18 cellular contexts compared by ENCODE assay signal in the genomic region with DNA sequence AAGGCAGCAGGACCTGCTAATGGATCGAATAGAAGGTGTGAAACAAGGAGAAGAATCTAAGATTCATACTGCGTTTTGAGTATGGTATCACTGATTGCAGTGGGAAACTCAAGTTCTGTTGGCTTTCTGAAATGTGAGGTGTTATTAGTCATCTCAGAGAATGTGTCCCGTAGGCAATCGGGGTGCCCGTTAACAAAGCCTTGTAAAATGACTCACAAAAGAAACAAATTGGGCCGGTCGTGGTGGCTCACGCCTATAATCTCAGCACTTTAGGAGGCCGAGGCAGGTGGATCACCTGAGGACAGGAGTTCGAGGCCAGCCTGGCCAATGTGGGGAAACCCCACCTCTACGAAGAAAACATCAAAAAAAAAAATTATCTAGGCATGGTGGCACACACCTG.
"Had no signal": no experiment of that assay in that cellular context is flagged by ENCODE, and none has a peak within 500 bp of the region (broad histone marks: within the 10 kb centered on the region; RNA-seq: fewer than 3 reads in every experiment).

No MANE protein-coding gene starts in this region.

- ATAC-seq: activated T-cell treated with anti-CD3 and anti-CD28 coated beads, Interleukin-2, amount 50 U/mL, for 72 hours; left cardiac atrium; natural killer cell; SK-N-SH treated with all-trans-retinoic acid at 6 μM for 48 hours; stimulated activated memory B cell treated with anti-CD40 and anti-IgM and Interleukin-4, amounts not matched to agents 10 μg/mL and 1 μg/mL and 100 μg/mL, for 72 hours had no signal

- H3K4me3 ChIP-seq: coronary artery, right lobe of liver had no signal

- DNase-seq: activated CD4-positive, alpha-beta T cell treated with anti-CD3 and anti-CD28 coated beads, Interleukin-2, amount 10 ng/mL, durations not matched to agents 24 days and 14 days; activated CD4-positive, CD25-positive, alpha-beta regulatory T cell; activated T-cell treated with anti-CD3 and anti-CD28 coated beads, Interleukin-2, amount 50 U/mL, for 72 hours; central memory CD4-positive, alpha-beta T cell; left cardiac atrium; mesendoderm; natural killer cell; right lobe of liver; small intestine; stimulated activated CD4-positive, alpha-beta T cell treated with anti-CD3 and anti-CD28 coated beads, Interleukin-15, amount 100 ng/mL, for 24 hours; stimulated activated CD4-positive, alpha-beta T cell treated with anti-CD3 and anti-CD28 coated beads, Interleukin-4, amount 100 ng/mL, for 1 hour; T-helper 9 cell had no signal

- H3K4me3 Mint-ChIP-seq: activated CD4-positive, alpha-beta T cell treated with anti-CD3 and anti-CD28 coated beads, Interleukin-2, amount 10 ng/mL, durations not matched to agents 24 days and 14 days; activated naive CD8-positive, alpha-beta T cell; activated T-cell treated with anti-CD3 and anti-CD28 coated beads, Interleukin-2, amount 50 U/mL, for 72 hours; natural killer cell; stimulated activated memory B cell treated with anti-CD40 and anti-IgM and Interleukin-4, amounts not matched to agents 10 μg/mL and 1 μg/mL and 100 μg/mL, for 72 hours had no signal

- H3K27ac ChIP-seq: coronary artery, neutrophil, parathyroid adenoma had no signal

- H3K9me3 Mint-ChIP-seq: activated CD4-positive, alpha-beta T cell treated with anti-CD3 and anti-CD28 coated beads, Interleukin-2, amount 10 ng/mL, durations not matched to agents 24 days and 14 days; activated T-cell treated with anti-CD3 and anti-CD28 coated beads, Interleukin-2, amount 50 U/mL, for 72 hours; natural killer cell; stimulated activated memory B cell treated with anti-CD40 and anti-IgM and Interleukin-4, amounts not matched to agents 10 μg/mL and 1 μg/mL and 100 μg/mL, for 72 hours had no signal

- H3K4me1 ChIP-seq: parathyroid adenoma, right lobe of liver had no signal

- H3K27me3 ChIP-seq: neutrophil, right lobe of liver had no signal

- H3K36me3 ChIP-seq: neutrophil, right lobe of liver had no signal

- H3K27ac Mint-ChIP-seq: activated CD4-positive, alpha-beta T cell treated with anti-CD3 and anti-CD28 coated beads, Interleukin-2, amount 10 ng/mL, durations not matched to agents 24 days and 14 days; activated T-cell treated with anti-CD3 and anti-CD28 coated beads, Interleukin-2, amount 50 U/mL, for 72 hours; natural killer cell; stimulated activated memory B cell treated with anti-CD40 and anti-IgM and Interleukin-4, amounts not matched to agents 10 μg/mL and 1 μg/mL and 100 μg/mL, for 72 hours had no signal

- H3K36me3 Mint-ChIP-seq: activated naive CD8-positive, alpha-beta T cell; natural killer cell; stimulated activated memory B cell treated with anti-CD40 and anti-IgM and Interleukin-4, amounts not matched to agents 10 μg/mL and 1 μg/mL and 100 μg/mL, for 72 hours had no signal

- H3K9me3 ChIP-seq: neutrophil, right lobe of liver had no signal

- H3K4me1 Mint-ChIP-seq: activated CD4-positive, alpha-beta T cell treated with anti-CD3 and anti-CD28 coated beads, Interleukin-2, amount 10 ng/mL, durations not matched to agents 24 days and 14 days; natural killer cell; stimulated activated memory B cell treated with anti-CD40 and anti-IgM and Interleukin-4, amounts not matched to agents 10 μg/mL and 1 μg/mL and 100 μg/mL, for 72 hours had no signal
